In genomic region chr18:31610841-31611240, GRCh38 we compare ENCODE assay signal across 8 cellular contexts. TPM values are rescaled to one million over a fixed set of nuclear protein-coding genes. Genes with fewer than 3 reads are reported as not detected.
A peak's percentile ranks its signal among the peaks of the same experiment; 100 is the strongest.
DNase-seq lines count a peak whose midpoint lies in the region; ATAC-seq, FAIRE-seq and TF ChIP-seq lines count a peak whose summit lies in the region.
"Had no signal": no experiment of that assay in that cellular context is flagged by ENCODE, and none has a peak within 500 bp of the region (broad histone marks: within the 10 kb centered on the region; RNA-seq: fewer than 3 reads in every experiment).

No MANE protein-coding gene starts in this region.

- H3K27me3 ChIP-seq in endothelial cell of umbilical vein (ENCODE audit: control insufficient read depth in 2 of 2, insufficient read depth in 2 of 2, low read length in 2 of 2) (peaks cover 7 to 9% of the 10 kb centered on the region in 2 experiments), pancreas (no peaks in the 10 kb centered on the region)

- CTCF ChIA-PET in endothelial cell of umbilical vein (lab: Charles Lee) = interaction anchor here (0.7 to 3.8 kb wide), 19 partner anchors 10 to 210 kb away, joined by 3 to 46 read pairs (median 4); partner anchors contain the start of gene B4GALT6

- TF ChIP-seq CTCF in endothelial cell of umbilical vein (IDR thresholded peaks at IDR 0.05; ENCODE audit: extremely low read depth in 1 of 2, insufficient read depth in 1 of 2, low read depth in 1 of 2, low read length in 2 of 2) = peak; percentile 5 to 30
- TF ChIP-seq CTCF in pancreas (IDR thresholded peaks at IDR 0.05) = peak in 1 of 4 donors; percentile 13

- no peak for TF ChIP-seq POLR2A in endothelial cell of umbilical vein (IDR thresholded peaks at IDR 0.05; ENCODE audit: low read depth, low read length)

- H3K27ac ChIP-seq in endothelial cell of umbilical vein (ENCODE audit: insufficient read depth, low read depth, low read length) (no peak overlapping the region), pancreas (no peak overlapping the region)

- dilution Hi-C loops in endothelial cell of umbilical vein (cut with MboI; ENCODE audit: extremely low pct_ligation_motif_present, low sequenced_read_pairs) = no loop called here

- no peak overlapping the region for H2AFZ ChIP-seq in endothelial cell of umbilical vein (ENCODE audit: low read depth, low read length)

- H4K20me1 ChIP-seq in endothelial cell of umbilical vein (replicated peaks; ENCODE audit: control insufficient read depth, extremely low read depth, insufficient read depth, low read length) = no peaks in the 10 kb centered on the region

- no peaks in the 10 kb centered on the region for H3K9me1 ChIP-seq in endothelial cell of umbilical vein (replicated peaks; ENCODE audit: control insufficient read depth, extremely low read depth, insufficient read depth, low read length)

- H3K36me3 ChIP-seq in endothelial cell of umbilical vein (ENCODE audit: control insufficient read depth in 2 of 2, extremely low read depth in 1 of 2, insufficient read depth in 2 of 2, low read length in 2 of 2) (no peaks in the 10 kb centered on the region), pancreas (no peaks in the 10 kb centered on the region)

- DNase-seq in NCI-H2227 (lab: John Stamatoyannopoulos, UW; ENCODE audit: unreplicated experiment) (peak; percentile 73), endothelial cell of umbilical vein (ENCODE audit: low read depth, low spot score) (peak; percentile 26), pancreas (peak in 2 of 6 donors; percentile 9 to 29)
- DNase-seq in activated CD4-positive, alpha-beta T cell treated with anti-CD3 and anti-CD28 coated beads, Interleukin-2, amount 50 U/mL, for 48 hours = no peak
- no peak for DNase-seq in stimulated activated CD8-positive, alpha-beta memory T cell treated with anti-CD3 and anti-CD28 coated beads, Interleukin-4, amount 100 ng/mL, for 48 hours
- DNase-seq: activated CD4-positive, alpha-beta T cell treated with anti-CD3 and anti-CD28 coated beads, Interleukin-2, amount 50 U/mL, for 1 hour had no signal

- H3K4me3 ChIP-seq in endothelial cell of umbilical vein (replicated peaks in 1 of 3; ENCODE audit: insufficient read depth in 1 of 3, low read depth in 1 of 3, low read length in 3 of 3) = no peak overlapping the region
- H3K4me3 ChIP-seq in pancreas = no peak overlapping the region

- no peaks in the 10 kb centered on the region for H3K79me2 ChIP-seq in endothelial cell of umbilical vein (ENCODE audit: control insufficient read depth, insufficient read depth, low read length)

- intact Hi-C loops in endothelial cell of umbilical vein (cut with micrococcal nuclease) = loop anchor here (1.0 to 5.0 kb wide), 2 partner anchors 76 to 111 kb away; no protein-coding TSS in a partner anchor
- intact Hi-C loops in pancreas (cut with DNase I) = no loop called here

- H3K9ac ChIP-seq in endothelial cell of umbilical vein (replicated peaks; ENCODE audit: extremely low read depth, insufficient read depth, low read length) = no peak overlapping the region

- WGBS in pancreas, 2 donors = 16 to 21% methylated on average over 4 of the region's 4 CpGs

- ATAC-seq in GM21825 (IDR thresholded peaks at IDR 0.05; ENCODE audit: unreplicated experiment) (peak; percentile 57), pancreas (peak; percentile 73 to 90 (median 86)), HG03097 (IDR thresholded peaks at IDR 0.05; ENCODE audit: low FRiP score, unreplicated experiment) (no peak)

- no peaks in the 10 kb centered on the region for H3K9me3 ChIP-seq in endothelial cell of umbilical vein (replicated peaks; ENCODE audit: control insufficient read depth, insufficient read depth, low read length)
- H3K9me3 ChIP-seq in pancreas = no peaks in the 10 kb centered on the region

- no TSS peak for BruUV-seq in endothelial cell of umbilical vein (replicated peaks; lab: Mats Ljungman, UMichigan)

- H3K4me1 ChIP-seq in endothelial cell of umbilical vein (ENCODE audit: control insufficient read depth, extremely low read depth, insufficient read depth, low read length) (no peaks in the 10 kb centered on the region), pancreas (peaks cover 0 to 12% (median 0%) of the 10 kb centered on the region in 3 donors)

- H3K4me2 ChIP-seq in endothelial cell of umbilical vein (ENCODE audit: insufficient read depth, low read length) = no peak overlapping the region

- POLR2A ChIA-PET in endothelial cell of umbilical vein (lab: Charles Lee) = no interaction called here

- FAIRE-seq in endothelial cell of umbilical vein (lab: Jason Lieb, UNC) (no peak), pancreas (lab: Jason Lieb, UNC) (no peak)

TF ChIP-seq in endothelial cell of umbilical vein, 7 proteins besides CTCF, POLR2A, EP300 and RAD21:
- TF ChIP-seq MYC (IDR thresholded peaks at IDR 0.05; ENCODE audit: low read depth, low read length) (no peak), JUN (IDR thresholded peaks at IDR 0.05; ENCODE audit: borderline replicate concordance, insufficient read depth, insufficient read length, low read depth) (no peak), MAX (IDR thresholded peaks at IDR 0.05; ENCODE audit: insufficient read depth, insufficient read length) (no peak), EZH2 (IDR thresholded peaks at IDR 0.05; ENCODE audit: borderline replicate concordance, low read depth, low read length, severe bottlenecking) (no peak), POLR2AphosphoS5 (IDR thresholded peaks at IDR 0.05; ENCODE audit: insufficient read depth, low read depth, low read length) (no peak), GATA2 (IDR thresholded peaks at IDR 0.05; ENCODE audit: insufficient read depth, insufficient read length, low read depth, low read length) (no peak), FOS (IDR thresholded peaks at IDR 0.05; ENCODE audit: borderline replicate concordance, insufficient read depth, low read length) (no peak)
TF ChIP-seq in endothelial cell of umbilical vein: peak in this region for 0.

RNA-seq across cellular contexts. Expression of gene TTR, which starts 19.2 kb away (rescaled TPM):
- not detected in 2 replicates for total RNA-seq in endothelial cell of umbilical vein
- not detected in 2 replicates for polyA plus RNA-seq in endothelial cell of umbilical vein
- not detected in 2 replicates for polyA plus RNA-seq in endothelial cell of umbilical vein (2011; cell fraction: cytosol; rRNA removed)
- polyA plus RNA-seq in endothelial cell of umbilical vein (2011; cell fraction: nucleus; rRNA removed) = not detected in 2 replicates
- not detected in 2 replicates for polyA plus RNA-seq in endothelial cell of umbilical vein (2012)
- polyA minus RNA-seq in endothelial cell of umbilical vein = not detected in 2 replicates
- polyA minus RNA-seq in endothelial cell of umbilical vein (2011; cell fraction: cytosol; rRNA and poly(A)+ RNA removed) = not detected
- polyA minus RNA-seq in endothelial cell of umbilical vein (2011; cell fraction: nucleus; rRNA and poly(A)+ RNA removed) = not detected in 2 replicates
- total RNA-seq in pancreas = 100 to 1,000 TPM; 133 to 951 (median 228) TPM
- 1,000 to 10,000 TPM; 1,639 to 9,933 TPM for polyA plus RNA-seq in pancreas

Comparison
In these comparisons a context has a peak if more than half of its experiments do, and no peak if none do; other contexts are left out.
1. DNase-seq: peak in NCI-H2227 (single experiment) and endothelial cell of umbilical vein (single experiment); none in activated CD4-positive, alpha-beta T cell treated with anti-CD3 and anti-CD28 coated beads, Interleukin-2, amount 50 U/mL, for 48 hours (0 of 2) and stimulated activated CD8-positive, alpha-beta memory T cell treated with anti-CD3 and anti-CD28 coated beads, Interleukin-4, amount 100 ng/mL, for 48 hours (single experiment).
2. RNA of gene TTR, which starts 19.2 kb away (total RNA-seq): 133 to 951 TPM in pancreas; not detected in endothelial cell of umbilical vein; every median in the first group is over 100 times any median in the second.